In the genomic region with DNA sequence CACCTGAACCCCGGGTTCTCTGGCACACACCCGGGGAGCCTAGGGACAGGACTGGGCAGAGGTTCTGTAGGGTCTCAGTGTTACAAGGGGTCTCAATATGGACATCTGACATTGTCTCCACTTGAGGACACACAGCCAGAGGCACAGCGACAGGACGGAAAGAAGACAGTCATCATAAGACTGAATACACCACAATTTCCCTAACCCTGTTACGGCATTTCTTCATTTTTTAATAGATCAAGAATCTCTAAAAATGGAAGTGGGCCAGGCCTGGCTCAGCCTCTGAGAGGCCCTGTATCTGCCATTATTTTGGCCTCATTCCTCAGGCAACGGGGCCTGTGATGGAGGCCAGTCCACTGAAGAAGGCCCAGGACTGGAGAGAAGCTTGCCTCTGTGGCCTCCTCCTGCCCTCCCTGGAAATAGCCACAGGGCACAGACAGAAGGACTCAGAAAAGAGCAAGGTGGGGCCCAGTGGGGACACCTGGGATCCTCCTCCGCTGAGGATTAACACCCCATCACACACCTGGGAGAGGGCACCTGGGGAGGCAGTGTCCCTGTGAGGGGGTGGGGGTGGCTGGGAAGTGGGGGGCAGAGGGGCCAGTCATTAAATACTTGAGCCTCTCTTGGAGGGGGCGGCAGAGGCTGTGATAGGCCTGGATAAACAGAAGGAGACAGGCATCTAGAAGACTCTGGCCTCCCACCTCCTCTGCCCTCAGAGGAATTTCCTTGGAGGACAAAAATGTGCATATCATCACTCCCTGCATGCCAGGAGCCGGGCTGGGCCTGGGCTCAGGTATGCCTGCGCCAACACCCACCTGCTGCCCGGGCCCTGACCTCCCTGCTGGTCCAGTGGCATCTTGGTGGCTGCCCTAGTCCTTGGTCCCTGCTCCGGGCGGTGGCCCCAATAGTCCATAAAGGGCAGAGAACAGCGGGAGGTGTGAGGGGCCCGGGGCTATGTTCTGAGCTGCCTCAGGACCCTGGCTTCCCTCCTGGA, we compare ENCODE assay signal across 1 cellular context.
TF ChIP-seq lines count a peak whose summit lies in the region.

No MANE protein-coding gene starts in this region.

TF ChIP-seq in Ishikawa, 13 proteins besides CTCF, POLR2A, EP300 and RAD21:
- TF ChIP-seq REST (IDR thresholded peaks at IDR 0.05; ENCODE audit: low read depth) (no peak), MAX (IDR thresholded peaks at IDR 0.05) (no peak), TCF12 (IDR thresholded peaks at IDR 0.05; ENCODE audit: low read depth) (peak; percentile 51; the same call in 1 of the 2 replicates), NFIC (IDR thresholded peaks at IDR 0.05) (no peak), YY1 (IDR thresholded peaks at IDR 0.05; ENCODE audit: low read depth) (no peak), TAF1 (IDR thresholded peaks at IDR 0.05; ENCODE audit: low read depth) (no peak), CREB1 (IDR thresholded peaks at IDR 0.05; ENCODE audit: low read depth) (no peak), USF1 (IDR thresholded peaks at IDR 0.05) (no peak), FOXM1 (IDR thresholded peaks at IDR 0.05; ENCODE audit: borderline replicate concordance, low read depth) (peak; percentile 43; the same call in 1 of the 2 replicates), ZBTB7A (IDR thresholded peaks at IDR 0.05; ENCODE audit: low read depth) (no peak), CEBPB (IDR thresholded peaks at IDR 0.05) (no peak), TEAD4 (IDR thresholded peaks at IDR 0.05) (peak; percentile 89), EGR1 (IDR thresholded peaks at IDR 0.05) (no peak)
TF ChIP-seq in Ishikawa: peak in this region for 3.
